Comparison of ENCODE assay signal across 11 cellular contexts in the genomic region with DNA sequence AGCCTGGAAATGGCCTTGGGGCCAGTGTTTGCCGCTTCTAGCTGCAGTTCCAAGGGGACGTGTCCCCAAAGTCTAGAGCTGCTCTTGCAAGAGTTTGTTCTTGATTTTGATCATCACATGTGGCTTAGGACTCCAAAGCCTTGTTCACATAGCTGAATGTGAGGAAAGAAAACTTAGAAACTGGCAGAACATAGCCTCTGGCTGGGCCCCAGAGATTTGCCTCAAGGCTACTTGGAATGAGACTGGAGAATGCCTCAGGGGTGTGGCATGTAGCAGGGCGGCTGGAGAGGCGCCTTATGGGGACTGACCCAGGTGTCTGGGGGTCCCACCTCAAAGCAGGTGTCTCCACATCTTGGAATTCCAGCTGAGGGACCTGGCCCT. TPM values are rescaled to one million over a fixed set of nuclear protein-coding genes. Genes with fewer than 3 reads are reported as not detected.
A peak's percentile ranks its signal among the peaks of the same experiment; 100 is the strongest.
DNase-seq lines count a peak whose midpoint lies in the region; ATAC-seq and TF ChIP-seq lines count a peak whose summit lies in the region.
"Had no signal": no experiment of that assay in that cellular context is flagged by ENCODE, and none has a peak within 500 bp of the region (broad histone marks: within the 10 kb centered on the region; RNA-seq: fewer than 3 reads in every experiment).

No MANE protein-coding gene starts in this region.

- no peak for TF ChIP-seq POLR2A in testis (IDR thresholded peaks at IDR 0.05)

- no peak for TF ChIP-seq CTCF in testis (IDR thresholded peaks at IDR 0.05)

- H3K9me3 ChIP-seq in iPS-15b (ENCODE audit: control insufficient read depth, insufficient read depth, low read length) (no peaks in the 10 kb centered on the region), testis (no peaks in the 10 kb centered on the region)

- H3K27me3 Mint-ChIP-seq in activated T-cell treated with anti-CD3 and anti-CD28 coated beads, Interleukin-2, amount 50 U/mL, for 24 hours, result peaks cover 4% of the 10 kb centered on the region
- peaks cover 10% of the 10 kb centered on the region for H3K27me3 Mint-ChIP-seq in activated naive CD8-positive, alpha-beta T cell treated with anti-CD3 and anti-CD28 coated beads for 36 hours

- intact Hi-C loops in testis (cut with DNase I; ENCODE audit: low total_unique reads), result no loop called here

- H3K27ac ChIP-seq in testis, result peak overlapping the region; percentile 22 to 83
- H3K27ac ChIP-seq: WERI-Rb-1 had no signal

- peaks cover 3% of the 10 kb centered on the region for H3K4me1 ChIP-seq in iPS-15b (ENCODE audit: control insufficient read depth, insufficient read depth, low read length)
- H3K4me1 ChIP-seq in testis, result peaks cover 30% of the 10 kb centered on the region

- no peaks in the 10 kb centered on the region for H3K9me3 Mint-ChIP-seq in activated T-cell treated with anti-CD3 and anti-CD28 coated beads, Interleukin-2, amount 50 U/mL, for 24 hours
- no peaks in the 10 kb centered on the region for H3K9me3 Mint-ChIP-seq in activated naive CD8-positive, alpha-beta T cell treated with anti-CD3 and anti-CD28 coated beads for 36 hours

- ATAC-seq in GM21717 (IDR thresholded peaks at IDR 0.05; ENCODE audit: unreplicated experiment) (no peak), HG03280 (IDR thresholded peaks at IDR 0.05; ENCODE audit: unreplicated experiment) (no peak), HG03571 (IDR thresholded peaks at IDR 0.05; ENCODE audit: unreplicated experiment) (no peak)

- peaks cover 50% of the 10 kb centered on the region for H3K36me3 Mint-ChIP-seq in activated T-cell treated with anti-CD3 and anti-CD28 coated beads, Interleukin-2, amount 50 U/mL, for 24 hours (ENCODE audit: low read depth)
- H3K36me3 Mint-ChIP-seq in activated naive CD8-positive, alpha-beta T cell treated with anti-CD3 and anti-CD28 coated beads for 36 hours, result peaks cover 23% of the 10 kb centered on the region

- H3K27me3 ChIP-seq in iPS-15b (ENCODE audit: control insufficient read depth, insufficient read depth, low read length) (peaks cover 5% of the 10 kb centered on the region), testis (no peaks in the 10 kb centered on the region)

- H3K36me3 ChIP-seq in iPS-15b (ENCODE audit: control insufficient read depth, insufficient read depth, low read length) (peaks cover 8% of the 10 kb centered on the region), testis (ENCODE audit: low read depth, missing control alignments) (no peaks in the 10 kb centered on the region)

- peak overlapping the region; percentile 47 for H3K9ac ChIP-seq in iPS-15b (ENCODE audit: low read depth, low read length)

- peaks cover 47% of the 10 kb centered on the region for H3K4me1 Mint-ChIP-seq in activated T-cell treated with anti-CD3 and anti-CD28 coated beads, Interleukin-2, amount 50 U/mL, for 24 hours (ENCODE audit: low read depth)
- H3K4me1 Mint-ChIP-seq in activated naive CD8-positive, alpha-beta T cell treated with anti-CD3 and anti-CD28 coated beads for 36 hours, result peaks cover 41% of the 10 kb centered on the region

- H3K4me3 Mint-ChIP-seq in activated T-cell treated with anti-CD3 and anti-CD28 coated beads, Interleukin-2, amount 50 U/mL, for 24 hours, result peak overlapping the region; percentile 84
- peak overlapping the region; percentile 84 for H3K4me3 Mint-ChIP-seq in activated naive CD8-positive, alpha-beta T cell treated with anti-CD3 and anti-CD28 coated beads for 36 hours

- WGBS in testis, 2 donors, result 64 to 75% methylated on average over 4 of the region's 4 CpGs

- peak overlapping the region; percentile 44 for H3K27ac Mint-ChIP-seq in activated T-cell treated with anti-CD3 and anti-CD28 coated beads, Interleukin-2, amount 50 U/mL, for 24 hours
- no peak overlapping the region for H3K27ac Mint-ChIP-seq in activated naive CD8-positive, alpha-beta T cell treated with anti-CD3 and anti-CD28 coated beads for 36 hours

- H3K4me3 ChIP-seq in iPS-15b (ENCODE audit: low read depth, low read length) (no peak overlapping the region), testis (no peak overlapping the region)

- no peak for DNase-seq in activated T-cell treated with anti-CD3 and anti-CD28 coated beads, Interleukin-2, amount 50 U/mL, for 24 hours
- no peak for DNase-seq in activated T-cell treated with anti-CD3 and anti-CD28 coated beads, Interleukin-2, amount 50 U/mL, for 1 hour
- no peak for DNase-seq in activated naive CD8-positive, alpha-beta T cell treated with anti-CD3 and anti-CD28 coated beads for 36 hours
- DNase-seq in testis, result no peak
- DNase-seq: COR-L47, NCI-H2029, WERI-Rb-1 had no signal

RNA-seq across cellular contexts. Expression of a gene that starts 2.3 kb away (rescaled TPM):
- total RNA-seq in activated naive CD8-positive, alpha-beta T cell treated with anti-CD3 and anti-CD28 coated beads for 36 hours, result 100 to 1,000 TPM; 111 to 113 TPM
- 100 to 1,000 TPM; 277 to 327 TPM for total RNA-seq in testis
- 871 TPM for polyA plus RNA-seq in testis (ENCODE audit: insufficient read depth, low read depth, low replicate concordance)

RNA-seq across cellular contexts. Expression of a gene that starts 54.9 kb away (rescaled TPM):
- total RNA-seq in activated naive CD8-positive, alpha-beta T cell treated with anti-CD3 and anti-CD28 coated beads for 36 hours, result 10 to 100 TPM; 33.6 to 35.1 TPM
- 10 to 100 TPM; 23.9 to 31.0 TPM for total RNA-seq in testis
- polyA plus RNA-seq in testis (ENCODE audit: insufficient read depth, low read depth, low replicate concordance), result 49.5 TPM
